ENCODE assay signal across 1 cellular context in genomic region chr7:156985101-156985967, GRCh38.
TF ChIP-seq lines count a peak whose summit lies in the region.

No MANE protein-coding gene starts in this region.

TF ChIP-seq in SK-N-SH treated with all-trans-retinoic acid at 6 μM for 48 hours, 23 proteins besides CTCF, POLR2A, EP300 and RAD21 (continued from another document):
- TF ChIP-seq, protein P1, sequence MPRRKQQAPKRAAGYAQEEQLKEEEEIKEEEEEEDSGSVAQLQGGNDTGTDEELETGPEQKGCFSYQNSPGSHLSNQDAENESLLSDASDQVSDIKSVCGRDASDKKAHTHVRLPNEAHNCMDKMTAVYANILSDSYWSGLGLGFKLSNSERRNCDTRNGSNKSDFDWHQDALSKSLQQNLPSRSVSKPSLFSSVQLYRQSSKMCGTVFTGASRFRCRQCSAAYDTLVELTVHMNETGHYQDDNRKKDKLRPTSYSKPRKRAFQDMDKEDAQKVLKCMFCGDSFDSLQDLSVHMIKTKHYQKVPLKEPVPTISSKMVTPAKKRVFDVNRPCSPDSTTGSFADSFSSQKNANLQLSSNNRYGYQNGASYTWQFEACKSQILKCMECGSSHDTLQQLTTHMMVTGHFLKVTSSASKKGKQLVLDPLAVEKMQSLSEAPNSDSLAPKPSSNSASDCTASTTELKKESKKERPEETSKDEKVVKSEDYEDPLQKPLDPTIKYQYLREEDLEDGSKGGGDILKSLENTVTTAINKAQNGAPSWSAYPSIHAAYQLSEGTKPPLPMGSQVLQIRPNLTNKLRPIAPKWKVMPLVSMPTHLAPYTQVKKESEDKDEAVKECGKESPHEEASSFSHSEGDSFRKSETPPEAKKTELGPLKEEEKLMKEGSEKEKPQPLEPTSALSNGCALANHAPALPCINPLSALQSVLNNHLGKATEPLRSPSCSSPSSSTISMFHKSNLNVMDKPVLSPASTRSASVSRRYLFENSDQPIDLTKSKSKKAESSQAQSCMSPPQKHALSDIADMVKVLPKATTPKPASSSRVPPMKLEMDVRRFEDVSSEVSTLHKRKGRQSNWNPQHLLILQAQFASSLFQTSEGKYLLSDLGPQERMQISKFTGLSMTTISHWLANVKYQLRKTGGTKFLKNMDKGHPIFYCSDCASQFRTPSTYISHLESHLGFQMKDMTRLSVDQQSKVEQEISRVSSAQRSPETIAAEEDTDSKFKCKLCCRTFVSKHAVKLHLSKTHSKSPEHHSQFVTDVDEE (CRISPR knock-in tag; IDR thresholded peaks at IDR 0.05): no peak
- TF ChIP-seq PATZ1 (CRISPR knock-in tag; IDR thresholded peaks at IDR 0.05; ENCODE audit: borderline replicate concordance): no peak
- TF ChIP-seq TCF4 (CRISPR knock-in tag; IDR thresholded peaks at IDR 0.05; ENCODE audit: borderline replicate concordance): no peak
- TF ChIP-seq, protein P2, sequence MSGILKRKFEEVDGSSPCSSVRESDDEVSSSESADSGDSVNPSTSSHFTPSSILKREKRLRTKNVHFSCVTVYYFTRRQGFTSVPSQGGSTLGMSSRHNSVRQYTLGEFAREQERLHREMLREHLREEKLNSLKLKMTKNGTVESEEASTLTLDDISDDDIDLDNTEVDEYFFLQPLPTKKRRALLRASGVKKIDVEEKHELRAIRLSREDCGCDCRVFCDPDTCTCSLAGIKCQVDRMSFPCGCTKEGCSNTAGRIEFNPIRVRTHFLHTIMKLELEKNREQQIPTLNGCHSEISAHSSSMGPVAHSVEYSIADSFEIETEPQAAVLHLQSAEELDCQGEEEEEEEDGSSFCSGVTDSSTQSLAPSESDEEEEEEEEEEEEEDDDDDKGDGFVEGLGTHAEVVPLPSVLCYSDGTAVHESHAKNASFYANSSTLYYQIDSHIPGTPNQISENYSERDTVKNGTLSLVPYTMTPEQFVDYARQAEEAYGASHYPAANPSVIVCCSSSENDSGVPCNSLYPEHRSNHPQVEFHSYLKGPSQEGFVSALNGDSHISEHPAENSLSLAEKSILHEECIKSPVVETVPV (CRISPR knock-in tag; IDR thresholded peaks at IDR 0.05): no peak
- no peak for TF ChIP-seq POU6F1 (CRISPR knock-in tag; IDR thresholded peaks at IDR 0.05; ENCODE audit: borderline replicate concordance, low read depth)
